9 cellular contexts compared by ENCODE assay signal in genomic region chr5:179678238-179679013, GRCh38. TPM values are rescaled to one million over a fixed set of nuclear protein-coding genes. Genes with fewer than 3 reads are reported as not detected.
A peak's percentile ranks its signal among the peaks of the same experiment; 100 is the strongest.
DNase-seq lines count a peak whose midpoint lies in the region; ATAC-seq, FAIRE-seq and TF ChIP-seq lines count a peak whose summit lies in the region.
"Had no signal": no experiment of that assay in that cellular context is flagged by ENCODE, and none has a peak within 500 bp of the region (broad histone marks: within the 10 kb centered on the region; RNA-seq: fewer than 3 reads in every experiment).

No MANE protein-coding gene starts in this region.

- POLR2A ChIA-PET in HepG2 (lab: Yijun Ruan, JAX): interaction anchor here (0.7 to 3.3 kb wide), 10 partner anchors 9 to 141 kb away, joined by 3 to 31 read pairs (median 4); partner anchors contain the start of genes CANX, HNRNPH1, MAML1 and RUFY1

- H3K27ac ChIP-seq in HepG2 (ENCODE audit: extremely low read length, insufficient read depth, low read length): peak overlapping the region; percentile 87

- peaks cover 63% of the 10 kb centered on the region for H3K4me1 ChIP-seq in HepG2 (ENCODE audit: insufficient read depth, low read length)

- peak overlapping the region; percentile 94 for H3K9ac ChIP-seq in HepG2 (ENCODE audit: insufficient read depth, low read depth, low read length)

- peak; percentile 32 for FAIRE-seq in HepG2 (lab: Jason Lieb, UNC)
- FAIRE-seq: endometrium had no signal

- H3K9me3 ChIP-seq in HepG2 (ENCODE audit: low read length): no peaks in the 10 kb centered on the region

- intact Hi-C loops in dendritic cell treated with granulocyte-macrophage colony-stimulating factor and Interleukin-4, amounts not matched to agents 40 ng/mL and 50 ng/mL, for 4 days (cut with micrococcal nuclease): loop anchor here (1.0 to 2.0 kb wide), 2 partner anchors 22 to 46 kb away; no protein-coding TSS in a partner anchor
- intact Hi-C loops in HepG2 (cut with micrococcal nuclease; ENCODE audit: unreplicated experiment): no loop called here

- peak overlapping the region; percentile 94 for H3K4me3 Mint-ChIP-seq in dendritic cell treated with granulocyte-macrophage colony-stimulating factor and Interleukin-4, amounts not matched to agents 40 ng/mL and 50 ng/mL, for 4 days

- no peaks in the 10 kb centered on the region for H4K20me1 ChIP-seq in HepG2 (ENCODE audit: insufficient read depth, low read length)

- H3K27me3 ChIP-seq in HepG2 (ENCODE audit: control insufficient read depth in 1 of 2, insufficient read depth in 2 of 2, low read length in 2 of 2): no peaks in the 10 kb centered on the region; a peak in 1 of 5 replicates

- H3K27ac Mint-ChIP-seq in dendritic cell treated with granulocyte-macrophage colony-stimulating factor and Interleukin-4, amounts not matched to agents 40 ng/mL and 50 ng/mL, for 4 days: peak overlapping the region; percentile 94

- no peak overlapping the region for H2AFZ ChIP-seq in HepG2 (ENCODE audit: low read length)

- TF ChIP-seq CTCF in HepG2 (CRISPR knock-in tag; IDR thresholded peaks at IDR 0.05): peak; percentile 68

- BruUV-seq in HepG2 (replicated peaks; lab: Mats Ljungman, UMichigan): no TSS peak

- CTCF ChIA-PET in HepG2 (lab: Yijun Ruan, JAX; ENCODE audit: low intra/inter-chr PET ratio, low total read pairs): no interaction called here

- H3K4me2 ChIP-seq in HepG2 (ENCODE audit: low read depth, low read length): peak overlapping the region; percentile 67

- peaks cover 22% of the 10 kb centered on the region for H3K36me3 Mint-ChIP-seq in dendritic cell treated with granulocyte-macrophage colony-stimulating factor and Interleukin-4, amounts not matched to agents 40 ng/mL and 50 ng/mL, for 4 days (ENCODE audit: low read depth)

- peaks cover 24% of the 10 kb centered on the region for H3K79me2 ChIP-seq in HepG2 (ENCODE audit: insufficient read depth, low read length)

- 60% methylated on average over 35 of the region's 75 CpGs for WGBS in HepG2 (ENCODE audit: low lambda C conversion rate)

- peak in 1 of 2 experiments; percentile 35; a peak in 1 of 4 replicates for TF ChIP-seq EP300 in HepG2 (IDR thresholded peaks at IDR 0.05; ENCODE audit: low read depth in 2 of 2, low read length in 2 of 2)
- no peak; the same call in 1 of the 2 replicates for TF ChIP-seq EP300 in HepG2 (CRISPR knock-in tag; IDR thresholded peaks at IDR 0.05; ENCODE audit: borderline replicate concordance)

- no peaks in the 10 kb centered on the region for H3K36me3 ChIP-seq in HepG2 (replicated peaks in 1 of 2; ENCODE audit: control insufficient read depth in 1 of 2, insufficient read depth in 2 of 2, low read length in 2 of 2)

- TF ChIP-seq RAD21 in HepG2 (CRISPR knock-in tag; IDR thresholded peaks at IDR 0.05): peak; percentile 64

- H3K4me3 ChIP-seq in HepG2 (replicated peaks in 1 of 3; ENCODE audit: insufficient read depth in 1 of 3, low read depth in 2 of 3, low read length in 3 of 3): peak overlapping the region; percentile 69 to 91 (median 81)

- ATAC-seq in GM19372 (IDR thresholded peaks at IDR 0.05; ENCODE audit: low read depth, unreplicated experiment) (peak; percentile 84), HG03520 (IDR thresholded peaks at IDR 0.05; ENCODE audit: unreplicated experiment) (peak; percentile 87), HepG2 (peak; percentile 83)

- in situ Hi-C loops in HepG2 (cut with HindIII; ENCODE audit: extremely low pct_ligation_motif_present, low pct_unique_long_range_greater_than_20kb): no loop called here

- DNase-seq in C1 segment of cervical spinal cord (lab: John Stamatoyannopoulos, UW) (peak; percentile 60 to 93 (median 88)), NCI-H69 (lab: John Stamatoyannopoulos, UW) (peak; percentile 98), HepG2 (ENCODE audit: low spot score) (peak; percentile 90)
- DNase-seq in activated CD4-positive, alpha-beta T cell treated with anti-CD3 and anti-CD28 coated beads, Interleukin-2, amount 50 U/mL, for 24 hours (ENCODE audit: low read depth in 1 of 2, low spot score in 1 of 2): peak; percentile 88 to 90
- peak; percentile 88 for DNase-seq in stimulated activated CD4-positive, alpha-beta T cell treated with anti-CD3 and anti-CD28 coated beads, Interleukin-2, amount 100 ng/mL, for 4 hours (ENCODE audit: low read depth)

- peaks cover 53% of the 10 kb centered on the region for H3K4me1 Mint-ChIP-seq in dendritic cell treated with granulocyte-macrophage colony-stimulating factor and Interleukin-4, amounts not matched to agents 40 ng/mL and 50 ng/mL, for 4 days (ENCODE audit: low read depth)

- TF ChIP-seq POLR2A in HepG2 (IDR thresholded peaks at IDR 0.05; ENCODE audit: insufficient read depth in 1 of 2, low read depth in 2 of 2, low read length in 2 of 2): peak in 1 of 2 experiments; percentile 93; a peak in 2 of 4 replicates

- H3K9me3 Mint-ChIP-seq in dendritic cell treated with granulocyte-macrophage colony-stimulating factor and Interleukin-4, amounts not matched to agents 40 ng/mL and 50 ng/mL, for 4 days: peaks cover 7% of the 10 kb centered on the region

- H3K27me3 Mint-ChIP-seq in dendritic cell treated with granulocyte-macrophage colony-stimulating factor and Interleukin-4, amounts not matched to agents 40 ng/mL and 50 ng/mL, for 4 days: no peaks in the 10 kb centered on the region

RNA-seq across cellular contexts. Expression of gene CBY3, which starts 2.4 kb away (rescaled TPM):
- not detected in 2 replicates for total RNA-seq in HepG2 (2016; rRNA removed; fragmentation: Illumina TruSeq; extraction: Trizol)
- total RNA-seq in HepG2 (2016; cell fraction: cytosol; rRNA removed; fragmentation: Illumina TruSeq; extraction: Trizol; ENCODE audit: low read depth): not detected in 2 replicates
- total RNA-seq in HepG2 (2016; cell fraction: insoluble cytoplasmic fraction; rRNA removed; fragmentation: Illumina TruSeq; extraction: Trizol): not detected in 2 replicates
- not detected in 2 replicates for total RNA-seq in HepG2 (2016; cell fraction: membrane; rRNA removed; fragmentation: Illumina TruSeq; extraction: Trizol)
- total RNA-seq in HepG2 (2016; cell fraction: nucleus; rRNA removed; fragmentation: Illumina TruSeq; extraction: Trizol): not detected in 2 replicates
- not detected in 2 replicates for polyA plus RNA-seq in HepG2 (2011; rRNA removed)
- polyA plus RNA-seq in HepG2 (2011; cell fraction: cytosol; rRNA removed): not detected in 2 replicates
- not detected in 2 replicates for polyA plus RNA-seq in HepG2 (2011; cell fraction: nucleus; rRNA removed)
- polyA plus RNA-seq in HepG2 (2012): not detected in 2 replicates
- polyA plus RNA-seq in HepG2 (2016; cell fraction: cytosol; fragmentation: Illumina TruSeq; extraction: Trizol; ENCODE audit: low read depth): not detected in 2 replicates
- not detected in 2 replicates for polyA plus RNA-seq in HepG2 (2016; cell fraction: insoluble cytoplasmic fraction; fragmentation: Illumina TruSeq; extraction: Trizol; ENCODE audit: low read depth)
- not detected in 2 replicates for polyA plus RNA-seq in HepG2 (2016; cell fraction: membrane; fragmentation: Illumina TruSeq; extraction: Trizol; ENCODE audit: low read depth)
- polyA plus RNA-seq in HepG2 (2016; cell fraction: nucleus; fragmentation: Illumina TruSeq; extraction: Trizol; ENCODE audit: insufficient read depth, low read depth): not detected in 2 replicates
- polyA minus RNA-seq in HepG2 (2011; rRNA and poly(A)+ RNA removed; ENCODE audit: low replicate concordance): not detected in 2 replicates
- not detected in 2 replicates for polyA minus RNA-seq in HepG2 (2011; cell fraction: cytosol; rRNA and poly(A)+ RNA removed)
- not detected in 2 replicates for polyA minus RNA-seq in HepG2 (2011; cell fraction: nucleus; rRNA and poly(A)+ RNA removed)

RNA-seq across cellular contexts. Expression of gene CANX, which starts 20.3 kb away (rescaled TPM):
- 438 and 680 TPM in 2 replicates for total RNA-seq in HepG2 (2016; rRNA removed; fragmentation: Illumina TruSeq; extraction: Trizol)
- 100 and 107 TPM in 2 replicates for total RNA-seq in HepG2 (2016; cell fraction: cytosol; rRNA removed; fragmentation: Illumina TruSeq; extraction: Trizol; ENCODE audit: low read depth)
- 421 and 674 TPM in 2 replicates for total RNA-seq in HepG2 (2016; cell fraction: insoluble cytoplasmic fraction; rRNA removed; fragmentation: Illumina TruSeq; extraction: Trizol)
- total RNA-seq in HepG2 (2016; cell fraction: membrane; rRNA removed; fragmentation: Illumina TruSeq; extraction: Trizol): 148 and 188 TPM in 2 replicates
- total RNA-seq in HepG2 (2016; cell fraction: nucleus; rRNA removed; fragmentation: Illumina TruSeq; extraction: Trizol): 471 and 534 TPM in 2 replicates
- polyA plus RNA-seq in HepG2 (2011; rRNA removed): 477 and 480 TPM in 2 replicates
- 184 and 191 TPM in 2 replicates for polyA plus RNA-seq in HepG2 (2011; cell fraction: cytosol; rRNA removed)
- 51.4 and 85.1 TPM in 2 replicates for polyA plus RNA-seq in HepG2 (2011; cell fraction: nucleus; rRNA removed)
- 598 and 627 TPM in 2 replicates for polyA plus RNA-seq in HepG2 (2012)
- polyA plus RNA-seq in HepG2 (2016; cell fraction: cytosol; fragmentation: Illumina TruSeq; extraction: Trizol; ENCODE audit: low read depth): 17.9 and 20.7 TPM in 2 replicates
- polyA plus RNA-seq in HepG2 (2016; cell fraction: insoluble cytoplasmic fraction; fragmentation: Illumina TruSeq; extraction: Trizol; ENCODE audit: low read depth): 280 and 284 TPM in 2 replicates
- 61.6 and 80.1 TPM in 2 replicates for polyA plus RNA-seq in HepG2 (2016; cell fraction: membrane; fragmentation: Illumina TruSeq; extraction: Trizol; ENCODE audit: low read depth)
- 489 and 507 TPM in 2 replicates for polyA plus RNA-seq in HepG2 (2016; cell fraction: nucleus; fragmentation: Illumina TruSeq; extraction: Trizol; ENCODE audit: insufficient read depth, low read depth)
- polyA minus RNA-seq in HepG2 (2011; rRNA and poly(A)+ RNA removed; ENCODE audit: low replicate concordance): 2,329 and 2,779 TPM in 2 replicates
- 523 and 799 TPM in 2 replicates for polyA minus RNA-seq in HepG2 (2011; cell fraction: cytosol; rRNA and poly(A)+ RNA removed)
- 208 and 359 TPM in 2 replicates for polyA minus RNA-seq in HepG2 (2011; cell fraction: nucleus; rRNA and poly(A)+ RNA removed)

RNA-seq across cellular contexts. Expression of gene MAML1, which starts 54.2 kb away (rescaled TPM):
- 10.0 and 12.1 TPM in 2 replicates for total RNA-seq in HepG2 (2016; rRNA removed; fragmentation: Illumina TruSeq; extraction: Trizol)
- 2.6 and 4.2 TPM in 2 replicates for total RNA-seq in HepG2 (2016; cell fraction: cytosol; rRNA removed; fragmentation: Illumina TruSeq; extraction: Trizol; ENCODE audit: low read depth)
- total RNA-seq in HepG2 (2016; cell fraction: insoluble cytoplasmic fraction; rRNA removed; fragmentation: Illumina TruSeq; extraction: Trizol): 9.9 and 10.9 TPM in 2 replicates
- total RNA-seq in HepG2 (2016; cell fraction: membrane; rRNA removed; fragmentation: Illumina TruSeq; extraction: Trizol): 7.3 and 7.7 TPM in 2 replicates
- 11.4 and 13.3 TPM in 2 replicates for total RNA-seq in HepG2 (2016; cell fraction: nucleus; rRNA removed; fragmentation: Illumina TruSeq; extraction: Trizol)
- 9.5 and 10.8 TPM in 2 replicates for polyA plus RNA-seq in HepG2 (2011; rRNA removed)
- polyA plus RNA-seq in HepG2 (2011; cell fraction: cytosol; rRNA removed): 4.7 and 5.1 TPM in 2 replicates
- 13.9 and 19.7 TPM in 2 replicates for polyA plus RNA-seq in HepG2 (2011; cell fraction: nucleus; rRNA removed)
- polyA plus RNA-seq in HepG2 (2012): 14.7 and 16.0 TPM in 2 replicates
- polyA plus RNA-seq in HepG2 (2016; cell fraction: cytosol; fragmentation: Illumina TruSeq; extraction: Trizol; ENCODE audit: low read depth): 0.51 and 0.53 TPM in 2 replicates
- 13.3 and 16.9 TPM in 2 replicates for polyA plus RNA-seq in HepG2 (2016; cell fraction: insoluble cytoplasmic fraction; fragmentation: Illumina TruSeq; extraction: Trizol; ENCODE audit: low read depth)
- polyA plus RNA-seq in HepG2 (2016; cell fraction: membrane; fragmentation: Illumina TruSeq; extraction: Trizol; ENCODE audit: low read depth): 3.4 and 3.7 TPM in 2 replicates
- polyA plus RNA-seq in HepG2 (2016; cell fraction: nucleus; fragmentation: Illumina TruSeq; extraction: Trizol; ENCODE audit: insufficient read depth, low read depth): 17.9 and 20.0 TPM in 2 replicates
- 10.5 TPM in 2 replicates for polyA minus RNA-seq in HepG2 (2011; rRNA and poly(A)+ RNA removed; ENCODE audit: low replicate concordance)
- polyA minus RNA-seq in HepG2 (2011; cell fraction: cytosol; rRNA and poly(A)+ RNA removed): 7.9 and 8.1 TPM in 2 replicates
- polyA minus RNA-seq in HepG2 (2011; cell fraction: nucleus; rRNA and poly(A)+ RNA removed): 12.1 and 12.2 TPM in 2 replicates

RNA-seq across cellular contexts. Expression of gene HNRNPH1, which starts 55.0 kb away (rescaled TPM):
- 807 and 1,064 TPM in 2 replicates for total RNA-seq in HepG2 (2016; rRNA removed; fragmentation: Illumina TruSeq; extraction: Trizol)
- total RNA-seq in HepG2 (2016; cell fraction: cytosol; rRNA removed; fragmentation: Illumina TruSeq; extraction: Trizol; ENCODE audit: low read depth): 62.0 and 74.9 TPM in 2 replicates
- total RNA-seq in HepG2 (2016; cell fraction: insoluble cytoplasmic fraction; rRNA removed; fragmentation: Illumina TruSeq; extraction: Trizol): 774 and 1,069 TPM in 2 replicates
- 140 and 164 TPM in 2 replicates for total RNA-seq in HepG2 (2016; cell fraction: membrane; rRNA removed; fragmentation: Illumina TruSeq; extraction: Trizol)
- 1,562 and 1,725 TPM in 2 replicates for total RNA-seq in HepG2 (2016; cell fraction: nucleus; rRNA removed; fragmentation: Illumina TruSeq; extraction: Trizol)
- 329 and 382 TPM in 2 replicates for polyA plus RNA-seq in HepG2 (2011; rRNA removed)
- 90.5 and 96.7 TPM in 2 replicates for polyA plus RNA-seq in HepG2 (2011; cell fraction: cytosol; rRNA removed)
- 1,180 and 1,349 TPM in 2 replicates for polyA plus RNA-seq in HepG2 (2011; cell fraction: nucleus; rRNA removed)
- 483 and 590 TPM in 2 replicates for polyA plus RNA-seq in HepG2 (2012)
- polyA plus RNA-seq in HepG2 (2016; cell fraction: cytosol; fragmentation: Illumina TruSeq; extraction: Trizol; ENCODE audit: low read depth): 35.6 TPM in 2 replicates
- polyA plus RNA-seq in HepG2 (2016; cell fraction: insoluble cytoplasmic fraction; fragmentation: Illumina TruSeq; extraction: Trizol; ENCODE audit: low read depth): 527 and 548 TPM in 2 replicates
- 79.3 and 80.3 TPM in 2 replicates for polyA plus RNA-seq in HepG2 (2016; cell fraction: membrane; fragmentation: Illumina TruSeq; extraction: Trizol; ENCODE audit: low read depth)
- polyA plus RNA-seq in HepG2 (2016; cell fraction: nucleus; fragmentation: Illumina TruSeq; extraction: Trizol; ENCODE audit: insufficient read depth, low read depth): 2,398 and 2,412 TPM in 2 replicates
- 416 and 431 TPM in 2 replicates for polyA minus RNA-seq in HepG2 (2011; rRNA and poly(A)+ RNA removed; ENCODE audit: low replicate concordance)
- 259 and 342 TPM in 2 replicates for polyA minus RNA-seq in HepG2 (2011; cell fraction: cytosol; rRNA and poly(A)+ RNA removed)
- polyA minus RNA-seq in HepG2 (2011; cell fraction: nucleus; rRNA and poly(A)+ RNA removed): 3,243 and 3,756 TPM in 2 replicates

Comparison
In these comparisons a context has a peak if more than half of its experiments do, and no peak if none do; other contexts are left out.
1. Peak in every context shown above with its lines: DNase-seq, ATAC-seq, H3K4me3 ChIP-seq and H3K27ac ChIP-seq.